17 cellular contexts compared by ENCODE assay signal in the genomic region with DNA sequence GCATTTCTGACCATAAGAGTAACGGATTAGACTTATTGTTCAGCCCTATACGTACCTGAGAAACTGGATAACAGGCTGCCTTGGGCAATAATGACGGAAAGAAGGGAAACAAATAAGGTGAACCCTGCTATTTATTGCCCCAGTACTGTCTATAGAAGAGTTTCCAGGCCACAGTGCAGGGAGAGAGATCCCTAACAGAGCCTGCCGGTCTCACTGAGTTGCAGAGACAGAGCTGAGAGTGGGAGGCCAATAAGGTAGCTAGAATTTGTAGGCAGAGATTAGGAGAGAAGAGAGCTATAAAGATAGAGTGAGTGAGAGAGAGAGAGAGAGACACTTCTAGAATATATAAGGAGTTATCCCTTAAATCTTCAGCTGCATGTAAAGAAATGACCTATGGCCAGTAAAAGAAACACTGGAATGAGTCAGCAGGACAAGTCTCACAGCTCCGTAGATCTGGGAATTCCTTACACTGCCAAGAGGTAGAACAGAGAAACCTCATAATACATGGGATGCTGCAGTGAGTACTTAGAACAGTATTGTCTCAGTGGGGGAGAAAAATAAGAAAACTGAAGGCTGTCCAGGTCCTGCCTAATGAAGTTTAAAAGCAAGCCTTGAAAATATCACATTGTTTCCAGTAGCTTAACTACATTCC. TPM values are rescaled to one million over a fixed set of nuclear protein-coding genes. Genes with fewer than 3 reads are reported as not detected.
DNase-seq lines count a peak whose midpoint lies in the region; ATAC-seq and TF ChIP-seq lines count a peak whose summit lies in the region.
"Had no signal": no experiment of that assay in that cellular context is flagged by ENCODE, and none has a peak within 500 bp of the region (broad histone marks: within the 10 kb centered on the region; RNA-seq: fewer than 3 reads in every experiment).

No MANE protein-coding gene starts in this region.

- WGBS in trophoblast cell (ENCODE audit: extremely low coverage, insufficient coverage, insufficient read length) = no CpG with 5 or more reads among the region's 5 CpGs

- no peak overlapping the region for H3K14ac ChIP-seq in trophoblast cell (ENCODE audit: low read length)

- H3K4me3 ChIP-seq in RWPE2 (ENCODE audit: severe bottlenecking) (no peak overlapping the region), epithelial cell of esophagus (ENCODE audit: low read length) (no peak overlapping the region), trophoblast cell (ENCODE audit: low read depth, low read length) (no peak overlapping the region)
- H3K4me3 ChIP-seq: right lobe of liver, stomach had no signal

- H3K27me3 ChIP-seq in RWPE2 (ENCODE audit: insufficient read depth, poor library complexity, severe bottlenecking) (no peaks in the 10 kb centered on the region), trophoblast cell (ENCODE audit: insufficient read depth, low read length) (no peaks in the 10 kb centered on the region)
- H3K27me3 ChIP-seq: right lobe of liver, stomach had no signal

- no peak overlapping the region for H4K91ac ChIP-seq in trophoblast cell (ENCODE audit: low read depth, low read length)

- H3K9ac ChIP-seq in trophoblast cell (ENCODE audit: low read length) = no peak overlapping the region

- H3K36me3 ChIP-seq in RWPE2 (ENCODE audit: low read depth) = peaks cover 100% of the 10 kb centered on the region
- peaks cover 2 to 4% of the 10 kb centered on the region in 2 experiments for H3K36me3 ChIP-seq in trophoblast cell (ENCODE audit: control insufficient read depth in 1 of 2, insufficient read depth in 2 of 2, low read length in 2 of 2)
- H3K36me3 ChIP-seq: right lobe of liver had no signal

- no peak overlapping the region for H4K8ac ChIP-seq in trophoblast cell (ENCODE audit: low read depth, low read length)

- no peaks in the 10 kb centered on the region for H3K79me1 ChIP-seq in trophoblast cell (ENCODE audit: low read length)

- H3K18ac ChIP-seq in trophoblast cell (ENCODE audit: low read length) = no peak overlapping the region

- H3K4me2 ChIP-seq in trophoblast cell (ENCODE audit: low read length) = peak overlapping the region; percentile 12

- H2AK5ac ChIP-seq in trophoblast cell (ENCODE audit: low read length) = no peak overlapping the region

- H2BK120ac ChIP-seq in trophoblast cell (ENCODE audit: insufficient read depth, low read length, poor library complexity) = no peak overlapping the region

- DNase-seq in ELR (ENCODE audit: low read depth) (peak; percentile 76), RWPE2 (ENCODE audit: low spot score) (no peak), epithelial cell of esophagus (ENCODE audit: low read depth) (peak; percentile 64), trophoblast cell (peak in 1 of 2 donors; percentile 44), CD1c-positive myeloid dendritic cell (ENCODE audit: extremely low spot score) (no peak)
- DNase-seq: activated CD4-positive, alpha-beta T cell treated with anti-CD3 and anti-CD28 coated beads for 1 hour; activated naive CD8-positive, alpha-beta T cell treated with anti-CD3 and anti-CD28 coated beads, Interleukin-2, amount 50 U/mL, for 24 hours; activated T-cell treated with anti-CD3 and anti-CD28 coated beads, Interleukin-2, amount 50 U/mL, for 1 hour; CD4-positive, alpha-beta T cell; effector memory CD4-positive, alpha-beta T cell; GF-D8; right lobe of liver; stomach; T-cell had no signal

- H4K12ac ChIP-seq in trophoblast cell (ENCODE audit: low read depth, low read length) = no peak overlapping the region

- H3K9me3 ChIP-seq in RWPE2 (ENCODE audit: severe bottlenecking) (no peaks in the 10 kb centered on the region), trophoblast cell (ENCODE audit: insufficient read depth, low read depth, low read length) (no peaks in the 10 kb centered on the region)
- H3K9me3 ChIP-seq: right lobe of liver, stomach had no signal

- H3K4ac ChIP-seq in trophoblast cell (ENCODE audit: low read depth, low read length) = no peak overlapping the region

- H3K27ac ChIP-seq in RWPE2 (ENCODE audit: poor library complexity, severe bottlenecking) (peak overlapping the region; percentile 13), trophoblast cell (ENCODE audit: low read depth, low read length) (peak overlapping the region; percentile 88)
- H3K27ac ChIP-seq: right lobe of liver, stomach had no signal

- no peak overlapping the region for H3K23ac ChIP-seq in trophoblast cell (ENCODE audit: low read length)

- H3K4me1 ChIP-seq in RWPE2 (ENCODE audit: insufficient read depth, poor library complexity, severe bottlenecking) (no peaks in the 10 kb centered on the region), trophoblast cell (ENCODE audit: control insufficient read depth in 1 of 2, insufficient read depth in 2 of 2, low read length in 2 of 2) (peaks cover 0 to 2% of the 10 kb centered on the region in 2 experiments)

- TF ChIP-seq CTCF in RWPE2 (IDR thresholded peaks at IDR 0.05; ENCODE audit: poor library complexity, severe bottlenecking) (no peak), epithelial cell of esophagus (IDR thresholded peaks at IDR 0.05; ENCODE audit: insufficient read depth, low read depth, low read length, missing control alignments) (no peak)

- no peak overlapping the region for H2BK12ac ChIP-seq in trophoblast cell (ENCODE audit: low read length)

- H2BK5ac ChIP-seq in trophoblast cell (ENCODE audit: low read depth, low read length, poor library complexity) = no peak overlapping the region

- no peaks in the 10 kb centered on the region for H3K79me2 ChIP-seq in trophoblast cell (ENCODE audit: control insufficient read depth, insufficient read depth, low read length, poor library complexity)

- no peak overlapping the region for H2AFZ ChIP-seq in trophoblast cell (ENCODE audit: insufficient read depth, low read length, poor library complexity)

- ATAC-seq in RWPE2 (ENCODE audit: low read depth) = peak; percentile 40; the same call in 1 of the 3 replicates
- no peak for ATAC-seq in GM21381 (IDR thresholded peaks at IDR 0.05; ENCODE audit: unreplicated experiment)
- ATAC-seq in HG03175 (IDR thresholded peaks at IDR 0.05; ENCODE audit: unreplicated experiment) = no peak
- no peak for ATAC-seq in GM19035 (IDR thresholded peaks at IDR 0.05; ENCODE audit: unreplicated experiment)
- ATAC-seq: activated naive CD8-positive, alpha-beta T cell treated with anti-CD3 and anti-CD28 coated beads, Interleukin-2, amount 50 U/mL, for 24 hours; right lobe of liver; T-cell had no signal

RNA-seq across cellular contexts. Expression of gene ST3GAL6, which starts 51.8 kb away (rescaled TPM):
- 8.0 and 8.2 TPM in 2 replicates for polyA plus RNA-seq in trophoblast cell (2013)

Comparison
In these comparisons a context has a peak if more than half of its experiments do, and no peak if none do; other contexts are left out.
1. DNase-seq: peak in ELR (single experiment) and epithelial cell of esophagus (single experiment); none in RWPE2 (single experiment) and CD1c-positive myeloid dendritic cell (single experiment).